24 cellular contexts compared by ENCODE assay signal in genomic region chr10:119098576-119098975, GRCh38.
"Had no signal": no experiment of that assay in that cellular context is flagged by ENCODE, and none has a peak within 500 bp of the region (broad histone marks: within the 10 kb centered on the region; RNA-seq: fewer than 3 reads in every experiment).

No MANE protein-coding gene starts in this region.

- H3K36me3 ChIP-seq: neural progenitor cell, ovary, stomach, thoracic aorta, thyroid gland, tibial nerve, upper lobe of right lung, uterus had no signal

- H3K79me2 ChIP-seq: parathyroid adenoma had no signal

- H2AFZ ChIP-seq: neural progenitor cell, parathyroid adenoma had no signal

- H3K9ac ChIP-seq: neural progenitor cell, parathyroid adenoma had no signal

- DNase-seq: naive thymus-derived CD4-positive, alpha-beta T cell; natural killer cell; occipital lobe; ovary; posterior cingulate gyrus; psoas muscle; right cardiac atrium; stimulated activated CD4-positive, alpha-beta T cell treated with anti-CD3 and anti-CD28 coated beads, Interleukin-15, amount 100 ng/mL, for 24 hours; stimulated activated CD4-positive, alpha-beta T cell treated with anti-CD3 and anti-CD28 coated beads, Interleukin-2, amount 100 ng/mL, for 24 hours; stimulated activated CD4-positive, alpha-beta T cell treated with anti-CD3 and anti-CD28 coated beads, Interleukin-2, amount 100 ng/mL, for 48 hours; stimulated activated CD4-positive, alpha-beta T cell treated with anti-CD3 and anti-CD28 coated beads, Interleukin-4, amount 100 ng/mL, for 24 hours; stimulated activated naive B cell treated with anti-CD40 and anti-IgM and Interleukin-4, amounts not matched to agents 10 μg/mL and 1 μg/mL and 100 μg/mL, for 72 hours; stimulated activated naive CD4-positive, alpha-beta T cell treated with Interleukin-2 at 50 U/mL for 16 hours; stomach; thyroid gland; upper lobe of right lung; uterus had no signal

- ATAC-seq: naive thymus-derived CD4-positive, alpha-beta T cell; natural killer cell; psoas muscle; right cardiac atrium; stimulated activated effector memory CD8-positive, alpha-beta T cell treated with anti-CD3 and anti-CD28 coated beads, Interleukin-12 subunit alpha, Interleukin-12 subunit beta, amount 100 ng/mL, for 72 hours; stimulated activated naive B cell treated with anti-CD40 and anti-IgM and Interleukin-4, amounts not matched to agents 10 μg/mL and 1 μg/mL and 100 μg/mL, for 72 hours; upper lobe of right lung had no signal

- H3K4me1 ChIP-seq: neural progenitor cell, parathyroid adenoma, psoas muscle, thyroid gland, tibial nerve, upper lobe of right lung, uterus had no signal

- H3K27me3 ChIP-seq: neural progenitor cell, ovary, stomach, thyroid gland, tibial nerve, upper lobe of right lung, uterus had no signal

- H3K4me3 ChIP-seq: neural progenitor cell, ovary, psoas muscle, skin epidermis, smooth muscle cell, stomach, thoracic aorta, thyroid gland, tibial nerve, upper lobe of right lung, uterus had no signal

- H3K27ac ChIP-seq: neural progenitor cell, ovary, parathyroid adenoma, psoas muscle, skin epidermis, stomach, thoracic aorta, thyroid gland, tibial nerve, upper lobe of right lung, uterus had no signal

- H3K9me3 ChIP-seq: ovary, psoas muscle, stomach, thoracic aorta, thyroid gland, tibial nerve, upper lobe of right lung, uterus had no signal

- H3K4me2 ChIP-seq: neural progenitor cell, smooth muscle cell had no signal
